ENCODE assay signal across 1 cellular context in the genomic region with DNA sequence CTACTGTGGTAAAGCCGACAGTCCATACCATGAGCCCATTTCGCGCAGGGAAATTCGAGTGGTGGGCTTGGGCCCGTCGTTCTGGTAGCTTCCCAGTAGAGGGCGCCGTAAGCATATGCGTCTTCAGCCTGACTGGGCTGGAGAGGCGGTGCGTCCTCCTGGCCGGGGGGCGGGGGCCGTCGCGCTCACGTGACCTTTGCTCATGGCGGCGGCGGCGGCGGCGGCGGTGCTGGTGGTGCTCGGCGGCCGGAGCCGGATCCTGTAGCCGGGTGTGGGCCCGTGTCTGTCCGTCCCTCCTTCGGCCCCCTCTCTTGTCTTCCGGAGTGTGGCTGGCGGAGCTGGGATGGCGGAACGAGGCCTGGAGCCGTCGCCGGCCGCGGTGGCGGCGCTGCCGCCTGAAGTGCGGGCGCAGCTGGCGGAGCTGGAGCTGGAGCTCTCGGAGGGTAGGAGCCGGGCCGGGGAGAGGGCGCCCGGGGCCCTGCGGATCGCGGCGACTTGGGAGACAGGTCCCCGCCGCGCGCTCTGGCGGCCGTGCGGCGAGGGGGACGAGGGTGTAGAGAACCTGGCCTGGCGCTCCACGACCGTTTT.
TF ChIP-seq lines count a peak whose summit lies in the region.

A gene with protein sequence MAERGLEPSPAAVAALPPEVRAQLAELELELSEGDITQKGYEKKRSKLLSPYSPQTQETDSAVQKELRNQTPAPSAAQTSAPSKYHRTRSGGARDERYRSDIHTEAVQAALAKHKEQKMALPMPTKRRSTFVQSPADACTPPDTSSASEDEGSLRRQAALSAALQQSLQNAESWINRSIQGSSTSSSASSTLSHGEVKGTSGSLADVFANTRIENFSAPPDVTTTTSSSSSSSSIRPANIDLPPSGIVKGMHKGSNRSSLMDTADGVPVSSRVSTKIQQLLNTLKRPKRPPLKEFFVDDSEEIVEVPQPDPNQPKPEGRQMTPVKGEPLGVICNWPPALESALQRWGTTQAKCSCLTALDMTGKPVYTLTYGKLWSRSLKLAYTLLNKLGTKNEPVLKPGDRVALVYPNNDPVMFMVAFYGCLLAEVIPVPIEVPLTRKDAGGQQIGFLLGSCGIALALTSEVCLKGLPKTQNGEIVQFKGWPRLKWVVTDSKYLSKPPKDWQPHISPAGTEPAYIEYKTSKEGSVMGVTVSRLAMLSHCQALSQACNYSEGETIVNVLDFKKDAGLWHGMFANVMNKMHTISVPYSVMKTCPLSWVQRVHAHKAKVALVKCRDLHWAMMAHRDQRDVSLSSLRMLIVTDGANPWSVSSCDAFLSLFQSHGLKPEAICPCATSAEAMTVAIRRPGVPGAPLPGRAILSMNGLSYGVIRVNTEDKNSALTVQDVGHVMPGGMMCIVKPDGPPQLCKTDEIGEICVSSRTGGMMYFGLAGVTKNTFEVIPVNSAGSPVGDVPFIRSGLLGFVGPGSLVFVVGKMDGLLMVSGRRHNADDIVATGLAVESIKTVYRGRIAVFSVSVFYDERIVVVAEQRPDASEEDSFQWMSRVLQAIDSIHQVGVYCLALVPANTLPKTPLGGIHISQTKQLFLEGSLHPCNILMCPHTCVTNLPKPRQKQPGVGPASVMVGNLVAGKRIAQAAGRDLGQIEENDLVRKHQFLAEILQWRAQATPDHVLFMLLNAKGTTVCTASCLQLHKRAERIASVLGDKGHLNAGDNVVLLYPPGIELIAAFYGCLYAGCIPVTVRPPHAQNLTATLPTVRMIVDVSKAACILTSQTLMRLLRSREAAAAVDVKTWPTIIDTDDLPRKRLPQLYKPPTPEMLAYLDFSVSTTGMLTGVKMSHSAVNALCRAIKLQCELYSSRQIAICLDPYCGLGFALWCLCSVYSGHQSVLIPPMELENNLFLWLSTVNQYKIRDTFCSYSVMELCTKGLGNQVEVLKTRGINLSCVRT (N-terminal part only) (plus strand): TSS at position 188 of the 588 bp plus-strand sequence. CDS start 156 bp downstream, at position 344.

TF ChIP-seq in HepG2, 621 proteins besides CTCF, POLR2A, EP300 and RAD21 (continued from another document and continues in another):
- TF ChIP-seq, protein P1, sequence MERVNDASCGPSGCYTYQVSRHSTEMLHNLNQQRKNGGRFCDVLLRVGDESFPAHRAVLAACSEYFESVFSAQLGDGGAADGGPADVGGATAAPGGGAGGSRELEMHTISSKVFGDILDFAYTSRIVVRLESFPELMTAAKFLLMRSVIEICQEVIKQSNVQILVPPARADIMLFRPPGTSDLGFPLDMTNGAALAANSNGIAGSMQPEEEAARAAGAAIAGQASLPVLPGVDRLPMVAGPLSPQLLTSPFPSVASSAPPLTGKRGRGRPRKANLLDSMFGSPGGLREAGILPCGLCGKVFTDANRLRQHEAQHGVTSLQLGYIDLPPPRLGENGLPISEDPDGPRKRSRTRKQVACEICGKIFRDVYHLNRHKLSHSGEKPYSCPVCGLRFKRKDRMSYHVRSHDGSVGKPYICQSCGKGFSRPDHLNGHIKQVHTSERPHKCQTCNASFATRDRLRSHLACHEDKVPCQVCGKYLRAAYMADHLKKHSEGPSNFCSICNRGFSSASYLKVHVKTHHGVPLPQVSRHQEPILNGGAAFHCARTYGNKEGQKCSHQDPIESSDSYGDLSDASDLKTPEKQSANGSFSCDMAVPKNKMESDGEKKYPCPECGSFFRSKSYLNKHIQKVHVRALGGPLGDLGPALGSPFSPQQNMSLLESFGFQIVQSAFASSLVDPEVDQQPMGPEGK (CRISPR knock-in tag; IDR thresholded peaks at IDR 0.05): peak; percentile 96
- TF ChIP-seq REXO4 (CRISPR knock-in tag; IDR thresholded peaks at IDR 0.05; ENCODE audit: borderline replicate concordance) (no peak), ZNF160 (CRISPR knock-in tag; IDR thresholded peaks at IDR 0.05) (no peak), ZNF124 (CRISPR knock-in tag; IDR thresholded peaks at IDR 0.05) (no peak), PAX8 (CRISPR knock-in tag; IDR thresholded peaks at IDR 0.05; ENCODE audit: borderline replicate concordance) (no peak; the same call in 1 of the 2 replicates), ZNF878 (CRISPR knock-in tag; IDR thresholded peaks at IDR 0.05) (no peak), SP2 (CRISPR knock-in tag; IDR thresholded peaks at IDR 0.05) (no peak), CBX2 (IDR thresholded peaks at IDR 0.05; ENCODE audit: low read depth, low read length) (no peak), CBX2 (CRISPR knock-in tag; IDR thresholded peaks at IDR 0.05; ENCODE audit: low read depth) (no peak), MEIS1 (CRISPR knock-in tag; IDR thresholded peaks at IDR 0.05; ENCODE audit: borderline replicate concordance) (no peak), NFIB (CRISPR knock-in tag; IDR thresholded peaks at IDR 0.05; ENCODE audit: borderline replicate concordance) (no peak), ZFYVE20 (CRISPR knock-in tag; IDR thresholded peaks at IDR 0.05; ENCODE audit: borderline replicate concordance, low read depth) (no peak), HES4 (CRISPR knock-in tag; IDR thresholded peaks at IDR 0.05; ENCODE audit: borderline replicate concordance) (peak; percentile 79), RARA (CRISPR knock-in tag; IDR thresholded peaks at IDR 0.05) (peak; percentile 62), SETDB1 (CRISPR knock-in tag; IDR thresholded peaks at IDR 0.05; ENCODE audit: borderline replicate concordance) (no peak), CBX1 (IDR thresholded peaks at IDR 0.05; ENCODE audit: low read depth) (peak; percentile 28), THYN1 (CRISPR knock-in tag; IDR thresholded peaks at IDR 0.05; ENCODE audit: borderline replicate concordance, low read depth) (no peak), PPARG (CRISPR knock-in tag; conservative IDR thresholded peaks at IDR 0.05) (peak; percentile 37; the same call in 1 of the 2 replicates), NBN (conservative IDR thresholded peaks at IDR 0.05) (no peak), TGIF2 (CRISPR knock-in tag; IDR thresholded peaks at IDR 0.05) (peak; percentile 23; the same call in 1 of the 2 replicates), ZNF350 (CRISPR knock-in tag; IDR thresholded peaks at IDR 0.05; ENCODE audit: borderline replicate concordance, low read depth) (peak; percentile 9; the same call in 1 of the 2 replicates), SP140L (CRISPR knock-in tag; IDR thresholded peaks at IDR 0.05; ENCODE audit: borderline replicate concordance) (no peak), ZNF83 (CRISPR knock-in tag; IDR thresholded peaks at IDR 0.05; ENCODE audit: borderline replicate concordance) (no peak), NCOA5 (CRISPR knock-in tag; IDR thresholded peaks at IDR 0.05) (no peak), NAIF1 (CRISPR knock-in tag; IDR thresholded peaks at IDR 0.05; ENCODE audit: borderline replicate concordance) (no peak), ZNF564 (CRISPR knock-in tag; IDR thresholded peaks at IDR 0.05) (peak; percentile 43; the same call in 1 of the 2 replicates), ZNF451 (CRISPR knock-in tag; IDR thresholded peaks at IDR 0.05) (0 out of 2 replicates have a peak, but pooled peaks have one; percentile 39), RFX3 (CRISPR knock-in tag; IDR thresholded peaks at IDR 0.05) (no peak), ZNF225 (CRISPR knock-in tag; IDR thresholded peaks at IDR 0.05) (peak; percentile 94; the same call in 1 of the 2 replicates), TARDBP (CRISPR knock-in tag; IDR thresholded peaks at IDR 0.05) (no peak), ZNF143 (CRISPR knock-in tag; IDR thresholded peaks at IDR 0.05) (no peak), ZNF709 (CRISPR knock-in tag; IDR thresholded peaks at IDR 0.05) (peak; percentile 70), POGZ (CRISPR knock-in tag; IDR thresholded peaks at IDR 0.05) (peak; percentile 86), ZNF224 (CRISPR knock-in tag; IDR thresholded peaks at IDR 0.05) (no peak), NFKBIZ (CRISPR knock-in tag; IDR thresholded peaks at IDR 0.05) (0 out of 2 replicates have a peak, but pooled peaks have one; percentile 35), ASH2L (IDR thresholded peaks at IDR 0.05; ENCODE audit: insufficient read length, low read depth, low read length) (peak; percentile 91)
- TF ChIP-seq, protein P2, sequence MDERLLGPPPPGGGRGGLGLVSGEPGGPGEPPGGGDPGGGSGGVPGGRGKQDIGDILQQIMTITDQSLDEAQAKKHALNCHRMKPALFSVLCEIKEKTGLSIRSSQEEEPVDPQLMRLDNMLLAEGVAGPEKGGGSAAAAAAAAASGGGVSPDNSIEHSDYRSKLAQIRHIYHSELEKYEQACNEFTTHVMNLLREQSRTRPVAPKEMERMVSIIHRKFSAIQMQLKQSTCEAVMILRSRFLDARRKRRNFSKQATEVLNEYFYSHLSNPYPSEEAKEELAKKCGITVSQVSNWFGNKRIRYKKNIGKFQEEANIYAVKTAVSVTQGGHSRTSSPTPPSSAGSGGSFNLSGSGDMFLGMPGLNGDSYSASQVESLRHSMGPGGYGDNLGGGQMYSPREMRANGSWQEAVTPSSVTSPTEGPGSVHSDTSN (CRISPR knock-in tag; IDR thresholded peaks at IDR 0.05): no peak
- TF ChIP-seq, protein P3, sequence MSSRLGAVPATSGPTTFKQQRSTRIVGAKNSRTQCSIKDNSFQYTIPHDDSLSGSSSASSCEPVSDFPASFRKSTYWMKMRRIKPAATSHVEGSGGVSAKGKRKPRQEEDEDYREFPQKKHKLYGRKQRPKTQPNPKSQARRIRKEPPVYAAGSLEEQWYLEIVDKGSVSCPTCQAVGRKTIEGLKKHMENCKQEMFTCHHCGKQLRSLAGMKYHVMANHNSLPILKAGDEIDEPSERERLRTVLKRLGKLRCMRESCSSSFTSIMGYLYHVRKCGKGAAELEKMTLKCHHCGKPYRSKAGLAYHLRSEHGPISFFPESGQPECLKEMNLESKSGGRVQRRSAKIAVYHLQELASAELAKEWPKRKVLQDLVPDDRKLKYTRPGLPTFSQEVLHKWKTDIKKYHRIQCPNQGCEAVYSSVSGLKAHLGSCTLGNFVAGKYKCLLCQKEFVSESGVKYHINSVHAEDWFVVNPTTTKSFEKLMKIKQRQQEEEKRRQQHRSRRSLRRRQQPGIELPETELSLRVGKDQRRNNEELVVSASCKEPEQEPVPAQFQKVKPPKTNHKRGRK (CRISPR knock-in tag; IDR thresholded peaks at IDR 0.05): no peak
- TF ChIP-seq, protein P4, sequence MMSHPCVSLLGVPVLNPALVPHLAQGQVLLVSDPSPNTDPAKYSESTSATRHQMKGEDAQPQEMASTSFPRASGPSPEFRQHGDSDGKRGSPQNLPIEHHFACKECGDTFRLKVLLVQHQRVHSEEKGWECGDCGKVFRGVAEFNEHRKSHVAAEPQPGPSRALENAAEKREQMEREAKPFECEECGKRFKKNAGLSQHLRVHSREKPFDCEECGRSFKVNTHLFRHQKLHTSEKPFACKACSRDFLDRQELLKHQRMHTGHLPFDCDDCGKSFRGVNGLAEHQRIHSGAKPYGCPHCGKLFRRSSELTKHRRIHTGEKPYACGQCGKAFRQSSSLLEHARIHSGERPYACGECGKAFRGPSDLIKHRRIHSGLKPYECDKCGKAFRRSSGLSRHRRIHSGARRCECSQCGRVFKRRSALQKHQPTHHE (CRISPR knock-in tag; IDR thresholded peaks at IDR 0.05; ENCODE audit: borderline replicate concordance): no peak
- TF ChIP-seq, protein P5, sequence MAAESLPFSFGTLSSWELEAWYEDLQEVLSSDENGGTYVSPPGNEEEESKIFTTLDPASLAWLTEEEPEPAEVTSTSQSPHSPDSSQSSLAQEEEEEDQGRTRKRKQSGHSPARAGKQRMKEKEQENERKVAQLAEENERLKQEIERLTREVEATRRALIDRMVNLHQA (CRISPR knock-in tag; IDR thresholded peaks at IDR 0.05): no peak
- TF ChIP-seq, protein P6, sequence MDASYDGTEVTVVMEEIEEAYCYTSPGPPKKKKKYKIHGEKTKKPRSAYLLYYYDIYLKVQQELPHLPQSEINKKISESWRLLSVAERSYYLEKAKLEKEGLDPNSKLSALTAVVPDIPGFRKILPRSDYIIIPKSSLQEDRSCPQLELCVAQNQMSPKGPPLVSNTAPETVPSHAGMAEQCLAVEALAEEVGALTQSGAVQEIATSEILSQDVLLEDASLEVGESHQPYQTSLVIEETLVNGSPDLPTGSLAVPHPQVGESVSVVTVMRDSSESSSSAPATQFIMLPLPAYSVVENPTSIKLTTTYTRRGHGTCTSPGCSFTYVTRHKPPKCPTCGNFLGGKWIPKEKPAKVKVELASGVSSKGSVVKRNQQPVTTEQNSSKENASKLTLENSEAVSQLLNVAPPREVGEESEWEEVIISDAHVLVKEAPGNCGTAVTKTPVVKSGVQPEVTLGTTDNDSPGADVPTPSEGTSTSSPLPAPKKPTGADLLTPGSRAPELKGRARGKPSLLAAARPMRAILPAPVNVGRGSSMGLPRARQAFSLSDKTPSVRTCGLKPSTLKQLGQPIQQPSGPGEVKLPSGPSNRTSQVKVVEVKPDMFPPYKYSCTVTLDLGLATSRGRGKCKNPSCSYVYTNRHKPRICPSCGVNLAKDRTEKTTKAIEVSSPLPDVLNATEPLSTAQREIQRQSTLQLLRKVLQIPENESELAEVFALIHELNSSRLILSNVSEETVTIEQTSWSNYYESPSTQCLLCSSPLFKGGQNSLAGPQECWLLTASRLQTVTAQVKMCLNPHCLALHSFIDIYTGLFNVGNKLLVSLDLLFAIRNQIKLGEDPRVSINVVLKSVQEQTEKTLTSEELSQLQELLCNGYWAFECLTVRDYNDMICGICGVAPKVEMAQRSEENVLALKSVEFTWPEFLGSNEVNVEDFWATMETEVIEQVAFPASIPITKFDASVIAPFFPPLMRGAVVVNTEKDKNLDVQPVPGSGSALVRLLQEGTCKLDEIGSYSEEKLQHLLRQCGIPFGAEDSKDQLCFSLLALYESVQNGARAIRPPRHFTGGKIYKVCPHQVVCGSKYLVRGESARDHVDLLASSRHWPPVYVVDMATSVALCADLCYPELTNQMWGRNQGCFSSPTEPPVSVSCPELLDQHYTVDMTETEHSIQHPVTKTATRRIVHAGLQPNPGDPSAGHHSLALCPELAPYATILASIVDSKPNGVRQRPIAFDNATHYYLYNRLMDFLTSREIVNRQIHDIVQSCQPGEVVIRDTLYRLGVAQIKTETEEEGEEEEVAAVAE (CRISPR knock-in tag; IDR thresholded peaks at IDR 0.05; ENCODE audit: borderline replicate concordance): no peak
- TF ChIP-seq, protein P7, sequence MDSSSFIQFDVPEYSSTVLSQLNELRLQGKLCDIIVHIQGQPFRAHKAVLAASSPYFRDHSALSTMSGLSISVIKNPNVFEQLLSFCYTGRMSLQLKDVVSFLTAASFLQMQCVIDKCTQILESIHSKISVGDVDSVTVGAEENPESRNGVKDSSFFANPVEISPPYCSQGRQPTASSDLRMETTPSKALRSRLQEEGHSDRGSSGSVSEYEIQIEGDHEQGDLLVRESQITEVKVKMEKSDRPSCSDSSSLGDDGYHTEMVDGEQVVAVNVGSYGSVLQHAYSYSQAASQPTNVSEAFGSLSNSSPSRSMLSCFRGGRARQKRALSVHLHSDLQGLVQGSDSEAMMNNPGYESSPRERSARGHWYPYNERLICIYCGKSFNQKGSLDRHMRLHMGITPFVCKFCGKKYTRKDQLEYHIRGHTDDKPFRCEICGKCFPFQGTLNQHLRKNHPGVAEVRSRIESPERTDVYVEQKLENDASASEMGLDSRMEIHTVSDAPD (CRISPR knock-in tag; IDR thresholded peaks at IDR 0.05): peak; percentile 73; the same call in 1 of the 2 replicates
- TF ChIP-seq, protein P8, sequence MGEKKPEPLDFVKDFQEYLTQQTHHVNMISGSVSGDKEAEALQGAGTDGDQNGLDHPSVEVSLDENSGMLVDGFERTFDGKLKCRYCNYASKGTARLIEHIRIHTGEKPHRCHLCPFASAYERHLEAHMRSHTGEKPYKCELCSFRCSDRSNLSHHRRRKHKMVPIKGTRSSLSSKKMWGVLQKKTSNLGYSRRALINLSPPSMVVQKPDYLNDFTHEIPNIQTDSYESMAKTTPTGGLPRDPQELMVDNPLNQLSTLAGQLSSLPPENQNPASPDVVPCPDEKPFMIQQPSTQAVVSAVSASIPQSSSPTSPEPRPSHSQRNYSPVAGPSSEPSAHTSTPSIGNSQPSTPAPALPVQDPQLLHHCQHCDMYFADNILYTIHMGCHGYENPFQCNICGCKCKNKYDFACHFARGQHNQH (CRISPR knock-in tag; IDR thresholded peaks at IDR 0.05): peak; percentile 72; the same call in 1 of the 2 replicates
